ENCODE assay signal across 12 cellular contexts in genomic region chr10:5565671-5566581, GRCh38. TPM values are rescaled to one million over a fixed set of nuclear protein-coding genes. Genes with fewer than 3 reads are reported as not detected.
DNase-seq lines count a peak whose midpoint lies in the region; ATAC-seq, FAIRE-seq and TF ChIP-seq lines count a peak whose summit lies in the region.
"Had no signal": no experiment of that assay in that cellular context is flagged by ENCODE, and none has a peak within 500 bp of the region (broad histone marks: within the 10 kb centered on the region; RNA-seq: fewer than 3 reads in every experiment).

No MANE protein-coding gene starts in this region.

- no peak overlapping the region for H3K9ac ChIP-seq in adipocyte (ENCODE audit: low read length)

- H3K4me1 ChIP-seq in adipocyte (ENCODE audit: control insufficient read depth, insufficient read depth, low read length) = peaks cover 12% of the 10 kb centered on the region

- H3K27me3 ChIP-seq in adipocyte (replicated peaks; ENCODE audit: control insufficient read depth, insufficient read depth, low read length) = no peaks in the 10 kb centered on the region
- H3K27me3 ChIP-seq: tibial nerve had no signal

- H3K4me3 ChIP-seq in AG04449 (ENCODE audit: low read depth, low read length) (no peak overlapping the region), adipocyte (ENCODE audit: low read length) (no peak overlapping the region)
- H3K4me3 ChIP-seq: tibial nerve had no signal

- POLR2A ChIA-PET in AG04449 (lab: Yijun Ruan, JAX) = interaction anchor here (1.0 to 1.1 kb wide), 3 partner anchors 19 to 120 kb away, joined by 3 to 5 read pairs (median 3); no protein-coding TSS in a partner anchor

- no peaks in the 10 kb centered on the region for H3K9me3 ChIP-seq in adipocyte (ENCODE audit: control insufficient read depth, low read length)
- H3K9me3 ChIP-seq: tibial nerve had no signal

- no peaks in the 10 kb centered on the region for H3K36me3 ChIP-seq in adipocyte (ENCODE audit: control insufficient read depth, insufficient read depth, low read length, severe bottlenecking)
- H3K36me3 ChIP-seq: tibial nerve had no signal

- ATAC-seq in left lobe of liver (no peak), HG03025 (IDR thresholded peaks at IDR 0.05; ENCODE audit: low FRiP score, unreplicated experiment) (no peak)

- DNase-seq in AG04449 (ENCODE audit: low read depth, low spot score) = peak; percentile 55
- DNase-seq in GM04503 (ENCODE audit: low read depth) = peak; percentile 71
- peak; percentile 67 for DNase-seq in adipocyte (ENCODE audit: low read depth)
- DNase-seq in left lobe of liver (ENCODE audit: low spot score) = peak; percentile 38
- no peak for DNase-seq in activated CD4-positive, CD25-positive, alpha-beta regulatory T cell (lab: John Stamatoyannopoulos, UW)
- no peak for DNase-seq in D721Med (ENCODE audit: insufficient read length, low spot score)
- DNase-seq in LoVo (ENCODE audit: low spot score) = no peak
- DNase-seq: anterior cingulate cortex, DMS79 had no signal

- TF ChIP-seq CTCF in AG04449 (IDR thresholded peaks at IDR 0.05; ENCODE audit: insufficient read depth, low read length, missing control alignments) (no peak), D721Med (IDR thresholded peaks at IDR 0.05; ENCODE audit: insufficient read depth, missing control alignments) (no peak)

- CTCF ChIA-PET in AG04449 (lab: Yijun Ruan, JAX) = interaction anchor here (1.4 to 1.9 kb wide), 4 partner anchors 11 to 60 kb away, joined by 3 to 10 read pairs (median 5); no protein-coding TSS in a partner anchor

- FAIRE-seq in D721Med (lab: Jason Lieb, UNC) = no peak

RNA-seq across cellular contexts. Expression of gene CALML3, which starts 41.2 kb away (rescaled TPM):
- not detected for total RNA-seq in left lobe of liver
- total RNA-seq: NCI-H460, tibial nerve had no signal

Comparison
In these comparisons a context has a peak if more than half of its experiments do, and no peak if none do; other contexts are left out.
1. DNase-seq: peak in AG04449 (single experiment), GM04503 (single experiment), adipocyte (single experiment) and left lobe of liver (single experiment); none in activated CD4-positive, CD25-positive, alpha-beta regulatory T cell (0 of 4), D721Med (single experiment) and LoVo (single experiment).